Comparison of ENCODE assay signal across 9 cellular contexts in the genomic region with DNA sequence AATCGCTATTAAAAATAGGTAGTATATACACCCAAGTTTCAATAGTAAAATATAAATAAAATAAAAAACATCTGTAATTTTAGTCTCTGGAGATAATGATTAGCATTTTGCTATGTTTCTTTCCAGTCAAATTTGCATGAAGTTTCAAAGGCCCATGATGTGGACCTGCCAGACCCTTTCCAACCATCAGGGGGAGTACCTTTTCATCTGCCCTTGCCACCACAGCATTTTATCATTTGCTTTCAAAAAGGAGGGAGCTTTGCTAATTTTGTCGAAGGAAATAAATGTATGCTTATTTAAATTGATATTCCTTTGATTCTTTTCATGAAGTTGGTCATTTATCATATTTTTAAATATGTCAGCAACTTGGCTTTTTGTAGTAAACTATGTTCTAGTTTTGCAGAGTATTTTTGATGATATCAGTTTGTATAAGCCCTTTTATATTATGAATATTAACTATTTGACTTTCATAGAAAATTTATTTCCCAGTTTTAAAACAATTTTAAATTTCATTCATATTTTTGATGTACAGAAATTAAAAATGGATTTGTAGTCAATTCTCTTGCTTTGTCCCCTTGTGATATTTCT.
DNase-seq lines count a peak whose midpoint lies in the region; ATAC-seq, FAIRE-seq and TF ChIP-seq lines count a peak whose summit lies in the region.
"Had no signal": no experiment of that assay in that cellular context is flagged by ENCODE, and none has a peak within 500 bp of the region (broad histone marks: within the 10 kb centered on the region; RNA-seq: fewer than 3 reads in every experiment).

No MANE protein-coding gene starts in this region.

- H3K27me3 Mint-ChIP-seq in astrocyte (ENCODE audit: low read depth, unreplicated experiment) = no peaks in the 10 kb centered on the region
- H3K27me3 Mint-ChIP-seq: naive thymus-derived CD4-positive, alpha-beta T cell had no signal

- POLR2A ChIA-PET in AG04450 (lab: Yijun Ruan, JAX) = no interaction called here

- H4K20me1 ChIP-seq in Loucy (ENCODE audit: insufficient read depth, low read length, poor library complexity, severe bottlenecking) (no peaks in the 10 kb centered on the region), astrocyte (ENCODE audit: insufficient read depth, low read length) (no peaks in the 10 kb centered on the region)

- H3K4me3 ChIP-seq in AG04450 (ENCODE audit: low read depth, low read length) (no peak overlapping the region), Loucy (ENCODE audit: low read length, poor library complexity, severe bottlenecking) (no peak overlapping the region), astrocyte (ENCODE audit: insufficient read depth, low read depth, low read length) (no peak overlapping the region)

- H3K4me1 ChIP-seq in Loucy (ENCODE audit: insufficient read depth, low read length, poor library complexity, severe bottlenecking) (no peaks in the 10 kb centered on the region), astrocyte (ENCODE audit: insufficient read depth, low read length) (no peaks in the 10 kb centered on the region)

- no peaks in the 10 kb centered on the region for H3K9me3 ChIP-seq in AG04450 (ENCODE audit: control insufficient read depth, insufficient read depth, low read length)
- H3K9me3 ChIP-seq in Loucy (ENCODE audit: insufficient read depth, low read depth, low read length) = no peaks in the 10 kb centered on the region
- H3K9me3 ChIP-seq in astrocyte (ENCODE audit: insufficient read depth, low read depth, low read length) = no peaks in the 10 kb centered on the region

- H3K9ac ChIP-seq in Loucy (ENCODE audit: low read depth, low read length, poor library complexity, severe bottlenecking) (no peak overlapping the region), astrocyte (ENCODE audit: low read length) (no peak overlapping the region)

- H3K36me3 ChIP-seq in Loucy (ENCODE audit: insufficient read depth, low read length) (peaks cover 32% of the 10 kb centered on the region), astrocyte (ENCODE audit: insufficient read depth, low read length) (no peaks in the 10 kb centered on the region)

- CTCF ChIA-PET in AG04450 (lab: Charles Lee) = interaction anchor here (0.6 to 1.0 kb wide), 11 partner anchors 8 to 906 kb away, joined by 3 to 5 read pairs (median 4); no protein-coding TSS in a partner anchor

- no peaks in the 10 kb centered on the region for H3K9me2 ChIP-seq in Loucy (replicated peaks; ENCODE audit: low read depth, low read length)

- H3K4me3 Mint-ChIP-seq in astrocyte (ENCODE audit: unreplicated experiment) = no peak overlapping the region
- H3K4me3 Mint-ChIP-seq: naive thymus-derived CD4-positive, alpha-beta T cell had no signal

- H3K27ac Mint-ChIP-seq in astrocyte (ENCODE audit: unreplicated experiment) = no peak overlapping the region

- peak; percentile 2 for DNase-seq in AG04450 (ENCODE audit: low read depth, low spot score)
- DNase-seq in GDM1 (lab: John Stamatoyannopoulos, UW) = peak; percentile 4
- DNase-seq in astrocyte (ENCODE audit: low read depth) = no peak
- DNase-seq in medulla oblongata (ENCODE audit: extremely low spot score) = peak; percentile 5
- no peak for DNase-seq in effector CD8-positive, alpha-beta T cell (lab: John Stamatoyannopoulos, UW)

- no peaks in the 10 kb centered on the region for H3K27me3 ChIP-seq in AG04450 (ENCODE audit: control insufficient read depth, insufficient read depth, low read length)
- no peaks in the 10 kb centered on the region for H3K27me3 ChIP-seq in Loucy (ENCODE audit: insufficient read depth, low read length, poor library complexity, severe bottlenecking)
- no peaks in the 10 kb centered on the region for H3K27me3 ChIP-seq in astrocyte (ENCODE audit: insufficient read depth, low read length)

- H3K4me2 ChIP-seq in Loucy (ENCODE audit: low read depth, low read length, poor library complexity, severe bottlenecking) (no peak overlapping the region), astrocyte (ENCODE audit: low read length) (no peak overlapping the region)

- H3K9me3 Mint-ChIP-seq in astrocyte (ENCODE audit: unreplicated experiment) = no peaks in the 10 kb centered on the region
- H3K9me3 Mint-ChIP-seq: naive thymus-derived CD4-positive, alpha-beta T cell had no signal

- H2AFZ ChIP-seq in Loucy (ENCODE audit: low read length) = no peak overlapping the region
- H2AFZ ChIP-seq in astrocyte (ENCODE audit: low read depth, low read length) = no peak overlapping the region

- ATAC-seq in GM21447 (IDR thresholded peaks at IDR 0.05; ENCODE audit: unreplicated experiment) (no peak), GM19324 (IDR thresholded peaks at IDR 0.05; ENCODE audit: low FRiP score, unreplicated experiment) (no peak)
- ATAC-seq: naive thymus-derived CD4-positive, alpha-beta T cell had no signal

- peak; percentile 79 for TF ChIP-seq CTCF in AG04450 (IDR thresholded peaks at IDR 0.05; ENCODE audit: low read depth, low read length)
- TF ChIP-seq CTCF in Loucy (conservative IDR thresholded peaks at IDR 0.05; ENCODE audit: low read length) = peak; percentile 80
- peak; percentile 68 for TF ChIP-seq CTCF in astrocyte (IDR thresholded peaks at IDR 0.05; ENCODE audit: insufficient read depth, low read depth, low read length)

- no peaks in the 10 kb centered on the region for H3K79me2 ChIP-seq in Loucy (ENCODE audit: insufficient read depth, low read length)
- H3K79me2 ChIP-seq in astrocyte (ENCODE audit: insufficient read depth, low read length) = no peaks in the 10 kb centered on the region

- no peak for FAIRE-seq in astrocyte (lab: Jason Lieb, UNC)

- H3K27ac ChIP-seq in AG04450 (ENCODE audit: low read depth, low read length) (no peak overlapping the region), astrocyte (ENCODE audit: low read depth, low read length) (no peak overlapping the region)

- no peaks in the 10 kb centered on the region for H3F3A ChIP-seq in Loucy (ENCODE audit: low read depth)

- peaks cover 4% of the 10 kb centered on the region for H3K36me3 Mint-ChIP-seq in astrocyte (ENCODE audit: low read depth, unreplicated experiment)

- no peaks in the 10 kb centered on the region for H3K4me1 Mint-ChIP-seq in astrocyte (ENCODE audit: low read depth, unreplicated experiment)
- H3K4me1 Mint-ChIP-seq: naive thymus-derived CD4-positive, alpha-beta T cell had no signal

Comparison
In these comparisons a context has a peak if more than half of its experiments do, and no peak if none do; other contexts are left out.
1. DNase-seq: peak in AG04450 (single experiment), GDM1 (single experiment) and medulla oblongata (single experiment); none in astrocyte (single experiment) and effector CD8-positive, alpha-beta T cell (single experiment).
2. Peak in every context shown above with its lines, with median percentiles within 50 percentile points of each other: CTCF ChIP-seq.